7 cellular contexts compared by ENCODE assay signal in genomic region chr1:1697358-1698183, GRCh38. TPM values are rescaled to one million over a fixed set of nuclear protein-coding genes. Genes with fewer than 3 reads are reported as not detected.
DNase-seq lines count a peak whose midpoint lies in the region; ATAC-seq and TF ChIP-seq lines count a peak whose summit lies in the region.
"Not testable (repeated sequence)": the region's sequence is repeated elsewhere in the genome, so short reads cannot be mapped to it uniquely, and the experiment has no call there.

No MANE protein-coding gene starts in this region.

- not testable (repeated sequence) for H3K9me3 Mint-ChIP-seq in CD14-positive monocyte

- H3K36me3 Mint-ChIP-seq in CD14-positive monocyte, result not testable (repeated sequence)

- H3K4me3 Mint-ChIP-seq in CD14-positive monocyte, result not testable (repeated sequence)

- H3K79me2 ChIP-seq in osteoblast (ENCODE audit: insufficient read depth, low read length), result not testable (repeated sequence)

- not testable (repeated sequence) for H2AFZ ChIP-seq in osteoblast (ENCODE audit: low read length)

- not testable (repeated sequence) for H3K4me2 ChIP-seq in osteoblast (ENCODE audit: insufficient read depth, low read length)

- H3K9me3 ChIP-seq in Peyer's patch; right lobe of liver; osteoblast (ENCODE audit: low read depth, low read length): not testable (repeated sequence)

- DNase-seq in CD14-positive monocyte (ENCODE audit: low spot score) (peak; percentile 30), Peyer's patch (peak in 2 of 3 donors; percentile 25 to 38), cardiac septum (ENCODE audit: low spot score) (peak; percentile 62), right lobe of liver (peak in 2 of 3 donors; percentile 16 to 38), osteoblast (ENCODE audit: insufficient read length, low spot score, missing footprints) (peak; percentile 79)
- DNase-seq in activated T-cell treated with anti-CD3 and anti-CD28 coated beads, Interleukin-2, amount 50 U/mL, for 1 hour, result peak; percentile 13
- DNase-seq in stimulated activated CD8-positive, alpha-beta memory T cell treated with anti-CD3 and anti-CD28 coated beads, Interleukin-4, amount 100 ng/mL, for 48 hours, result peak; percentile 20

- TF ChIP-seq CTCF in CD14-positive monocyte (IDR thresholded peaks at IDR 0.05); Peyer's patch (IDR thresholded peaks at IDR 0.05); right lobe of liver (IDR thresholded peaks at IDR 0.05); osteoblast (IDR thresholded peaks at IDR 0.05; ENCODE audit: extremely low read depth, low read depth, low read length): not testable (repeated sequence)

- H4K20me1 ChIP-seq in osteoblast (ENCODE audit: insufficient read depth, low read length), result not testable (repeated sequence)

- intact Hi-C loops in CD14-positive monocyte (cut with micrococcal nuclease), result loop anchor here (10.0 kb wide), 1 partner anchor 47 kb away; no protein-coding TSS in a partner anchor
- intact Hi-C loops in cardiac septum (cut with DNase I); right lobe of liver (cut with DNase I): not testable (repeated sequence)

- H3K27ac ChIP-seq in Peyer's patch; right lobe of liver; osteoblast (ENCODE audit: low read depth, low read length): not testable (repeated sequence)

- H3K27me3 Mint-ChIP-seq in CD14-positive monocyte (ENCODE audit: low read depth in 3 of 3), result not testable (repeated sequence)

- H3K4me3 ChIP-seq in Peyer's patch; right lobe of liver; osteoblast (ENCODE audit: insufficient read depth, low read length): not testable (repeated sequence)

- H3K27me3 ChIP-seq in Peyer's patch; right lobe of liver; osteoblast (ENCODE audit: insufficient read depth, low read length): not testable (repeated sequence)

- H3K36me3 ChIP-seq in Peyer's patch; right lobe of liver; osteoblast (ENCODE audit: insufficient read depth, low read length): not testable (repeated sequence)

- not testable (repeated sequence) for TF ChIP-seq POLR2A in Peyer's patch (IDR thresholded peaks at IDR 0.05); right lobe of liver (IDR thresholded peaks at IDR 0.05)

- 58% methylated on average over 9 of the region's 26 CpGs for WGBS in right lobe of liver (ENCODE audit: insufficient coverage, low coverage, low lambda C conversion rate, missing lambda C conversion rate)

- ATAC-seq in right lobe of liver, result not testable (repeated sequence)

- not testable (repeated sequence) for H3K27ac Mint-ChIP-seq in CD14-positive monocyte

- not testable (repeated sequence) for H3K4me1 Mint-ChIP-seq in CD14-positive monocyte

- not testable (repeated sequence) for H3K4me1 ChIP-seq in Peyer's patch; right lobe of liver; osteoblast (ENCODE audit: insufficient read depth, low read length)

RNA-seq across cellular contexts. Expression of gene SLC35E2B, which starts 5.0 kb away (rescaled TPM):
- polyA plus RNA-seq in CD14-positive monocyte, result 10 to 100 TPM; 12.2 to 17.7 TPM
- total RNA-seq in Peyer's patch (100 to 1,000 TPM in 2 of 4 donors, 10 to 100 TPM in 2; 76.9 to 132 (median 103) TPM), cardiac septum (19.1 TPM), right lobe of liver (10 to 100 TPM; 13.4 to 19.9 (median 17.0) TPM), osteoblast (33.0 and 38.4 TPM in 2 replicates)

RNA-seq across cellular contexts. Expression of gene CDK11A, which starts 26.6 kb away (rescaled TPM):
- polyA plus RNA-seq in CD14-positive monocyte, result 10 to 100 TPM in 1 of 2 donors, 1 to 10 TPM in 1; 4.4 to 13.3 TPM
- 100 to 1,000 TPM; 129 to 269 (median 199) TPM for total RNA-seq in Peyer's patch
- 25.8 TPM for total RNA-seq in cardiac septum
- 10 to 100 TPM in 4 of 6 experiments, 1 to 10 TPM in 2; 8.4 to 25.2 (median 11.0) TPM for total RNA-seq in right lobe of liver
- 19.4 and 22.1 TPM in 2 replicates for total RNA-seq in osteoblast

RNA-seq across cellular contexts. Expression of gene CDK11B, which starts 38.8 kb away (rescaled TPM):
- polyA plus RNA-seq in CD14-positive monocyte, result 1 to 10 TPM; 2.5 to 6.6 TPM
- 100 to 1,000 TPM in 1 of 4 donors, 10 to 100 TPM in 3; 25.7 to 124 (median 40.9) TPM for total RNA-seq in Peyer's patch
- total RNA-seq in cardiac septum, result 30.4 TPM
- 10 to 100 TPM in 2 of 6 experiments, 1 to 10 TPM in 4; 8.0 to 11.8 (median 9.5) TPM for total RNA-seq in right lobe of liver
- total RNA-seq in osteoblast, result 5.3 and 5.8 TPM in 2 replicates

Comparison
In these comparisons a context has a peak if more than half of its experiments do, and no peak if none do; other contexts are left out.
1. DNase-seq: peak in every context shown above with its lines; median percentile 79 in osteoblast; 62 in cardiac septum; 32 in Peyer's patch; 30 in CD14-positive monocyte; 27 in right lobe of liver; 20 in stimulated activated CD8-positive, alpha-beta memory T cell treated with anti-CD3 and anti-CD28 coated beads, Interleukin-4, amount 100 ng/mL, for 48 hours; 13 in activated T-cell treated with anti-CD3 and anti-CD28 coated beads, Interleukin-2, amount 50 U/mL, for 1 hour.